Comparison of ENCODE assay signal across 11 cellular contexts in the genomic region with DNA sequence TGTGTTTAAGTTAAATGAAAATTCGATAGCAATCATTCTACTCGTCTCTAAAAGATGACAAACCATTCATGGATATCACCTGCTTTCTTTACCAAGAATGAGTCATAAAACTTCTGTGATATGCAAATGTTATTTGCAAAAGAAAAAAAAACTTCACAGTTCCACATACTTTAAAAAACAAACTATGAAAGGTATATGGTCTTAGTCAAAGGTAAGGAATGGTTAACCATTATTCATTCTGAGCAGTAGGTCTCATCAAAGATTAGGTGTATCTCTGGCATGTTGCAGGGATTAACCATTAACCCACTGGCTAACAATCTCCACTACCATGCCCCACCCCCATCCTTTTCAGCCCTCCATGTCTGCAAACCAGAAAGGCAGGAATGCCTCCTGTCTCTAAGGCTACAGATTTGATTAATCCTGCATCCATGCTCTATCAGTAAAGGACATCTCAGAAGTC. TPM values are rescaled to one million over a fixed set of nuclear protein-coding genes. Genes with fewer than 3 reads are reported as not detected.
DNase-seq lines count a peak whose midpoint lies in the region; ATAC-seq, FAIRE-seq and TF ChIP-seq lines count a peak whose summit lies in the region.
"Had no signal": no experiment of that assay in that cellular context is flagged by ENCODE, and none has a peak within 500 bp of the region (broad histone marks: within the 10 kb centered on the region; RNA-seq: fewer than 3 reads in every experiment).

No MANE protein-coding gene starts in this region.

- H3K27ac ChIP-seq in IMR-90 (ENCODE audit: insufficient read depth, low read length) (no peak overlapping the region), kidney (ENCODE audit: low read depth in 2 of 2, low read length in 2 of 2) (no peak overlapping the region)
- H3K27ac ChIP-seq: thoracic aorta had no signal

- no peak overlapping the region for H2AFZ ChIP-seq in IMR-90 (replicated peaks; ENCODE audit: low read length, poor library complexity)

- no peak overlapping the region for H2BK15ac ChIP-seq in IMR-90 (ENCODE audit: low read depth, low read length)

- DNase-seq in IMR-90, result no peak
- no peak for DNase-seq in kidney
- no peak for DNase-seq in activated CD4-positive, alpha-beta T cell treated with anti-CD3 and anti-CD28 coated beads for 1 hour
- no peak for DNase-seq in stimulated activated naive CD8-positive, alpha-beta T cell treated with anti-CD3 and anti-CD28 coated beads, Interleukin-15, Interleukin-2, amounts not matched to agents 100 U/mL and 50 U/mL, for 24 hours
- DNase-seq in amniotic stem cell (lab: John Stamatoyannopoulos, UW), result no peak
- DNase-seq in GM13977 (ENCODE audit: low spot score), result no peak
- DNase-seq: activated naive CD8-positive, alpha-beta T cell treated with anti-CD3 and anti-CD28 coated beads, Interleukin-2, amount 10 ng/mL, durations not matched to agents 7 days and 5 days had no signal

- BruUV-seq in IMR-90 (replicated peaks; lab: Mats Ljungman, UMichigan), result no TSS peak

- dilution Hi-C loops in IMR-90 (cut with HindIII; ENCODE audit: low sequenced_read_pairs, unreplicated experiment), result no loop called here

- POLR2A ChIA-PET in IMR-90 (lab: Charles Lee; ENCODE audit: unreplicated experiment), result no interaction called here

- ATAC-seq in GM18517 (IDR thresholded peaks at IDR 0.05; ENCODE audit: unreplicated experiment) (peak; percentile 88), GM21825 (IDR thresholded peaks at IDR 0.05; ENCODE audit: unreplicated experiment) (peak; percentile 85), IMR-90 (ENCODE audit: low read depth) (no peak)
- ATAC-seq in stimulated activated naive CD8-positive, alpha-beta T cell treated with anti-CD3 and anti-CD28 coated beads, Interleukin-15, Interleukin-2, amounts not matched to agents 100 U/mL and 50 U/mL, for 24 hours, result no peak

- no peak overlapping the region for H2BK5ac ChIP-seq in IMR-90 (ENCODE audit: low read depth, low read length, poor library complexity, severe bottlenecking)

- H3K27me3 ChIP-seq in IMR-90 (ENCODE audit: control insufficient read depth, insufficient read depth, low read length), result no peaks in the 10 kb centered on the region

- H3K9ac ChIP-seq in IMR-90 (ENCODE audit: low read depth, low read length), result no peak overlapping the region
- H3K9ac ChIP-seq in kidney (ENCODE audit: low read length in 2 of 2), result no peak overlapping the region

- H3K4me3 ChIP-seq in IMR-90 (ENCODE audit: insufficient read depth, low read depth, low read length), result no peak overlapping the region
- H3K4me3 ChIP-seq in kidney (ENCODE audit: low read length in 2 of 2), result peak overlapping the region; percentile 37 to 43
- H3K4me3 ChIP-seq: thoracic aorta had no signal

- WGBS in IMR-90 (ENCODE audit: extremely low coverage in 2 of 2, insufficient read length in 1 of 2), 2 experiments, result no CpG with 5 or more reads among the region's 2 CpGs

- no peak overlapping the region for H4K91ac ChIP-seq in IMR-90 (ENCODE audit: insufficient read depth, low read depth, low read length)

- H4K8ac ChIP-seq in IMR-90 (ENCODE audit: low read depth in 2 of 2, low read length in 2 of 2), result no peak overlapping the region

- H4K20me1 ChIP-seq in IMR-90 (ENCODE audit: insufficient read depth, low read length), result peaks cover 74% of the 10 kb centered on the region

- H3K79me1 ChIP-seq in IMR-90 (ENCODE audit: low read depth in 1 of 2, low read length in 2 of 2), result peaks cover 44 to 84% of the 10 kb centered on the region in 2 experiments

- H2BK120ac ChIP-seq in IMR-90 (ENCODE audit: low read depth, low read length), result no peak overlapping the region

- no peak overlapping the region for H3K14ac ChIP-seq in IMR-90 (replicated peaks; ENCODE audit: low read depth, low read length)

- in situ Hi-C loops in IMR-90 (cut with MboI; ENCODE audit: low sequenced_read_pairs) (no loop called here), GM13977 (cut with MboI; ENCODE audit: low pct_unique_long_range_greater_than_20kb, low sequenced_read_pairs, unreplicated experiment) (no loop called here)

- CTCF ChIA-PET in IMR-90 (lab: Yijun Ruan, JAX), result no interaction called here

- H3K9me3 ChIP-seq in IMR-90 (ENCODE audit: control insufficient read depth, insufficient read depth, low read length), result no peaks in the 10 kb centered on the region
- H3K9me3 ChIP-seq in kidney (ENCODE audit: control insufficient read depth in 1 of 2, low read length in 2 of 2), result no peaks in the 10 kb centered on the region
- H3K9me3 ChIP-seq: thoracic aorta had no signal

- H3K4me1 ChIP-seq in IMR-90 (ENCODE audit: control insufficient read depth, insufficient read depth, low read length) (0 out of 2 replicates have a peak, but pooled peaks cover 7% of the 10 kb centered on the region), kidney (ENCODE audit: control insufficient read depth in 1 of 2, insufficient read depth in 1 of 2, low read depth in 1 of 2, low read length in 2 of 2) (peaks cover 0 to 14% of the 10 kb centered on the region in 2 donors)

- no peak overlapping the region for H2BK20ac ChIP-seq in IMR-90 (ENCODE audit: low read depth, low read length)

- no peak for TF ChIP-seq RAD21 in IMR-90 (IDR thresholded peaks at IDR 0.05; ENCODE audit: low read length)

- no peak overlapping the region for H3K56ac ChIP-seq in IMR-90 (ENCODE audit: extremely low read depth, insufficient read depth, low read length)

- no peak overlapping the region for H3K23ac ChIP-seq in IMR-90 (ENCODE audit: low read depth, low read length)

- no peak overlapping the region for H2AK5ac ChIP-seq in IMR-90 (ENCODE audit: low read depth, low read length)

- no peak for TF ChIP-seq POLR2A in IMR-90 (IDR thresholded peaks at IDR 0.05; ENCODE audit: low read depth, low read length)

- peaks cover 6% of the 10 kb centered on the region for H3K9me1 ChIP-seq in IMR-90 (ENCODE audit: insufficient read depth, low read length)

- H3K36me3 ChIP-seq in IMR-90 (ENCODE audit: control insufficient read depth, insufficient read depth, low read length), result peaks cover 12% of the 10 kb centered on the region
- H3K36me3 ChIP-seq in kidney (ENCODE audit: control insufficient read depth in 1 of 2, insufficient read depth in 2 of 2, low read length in 2 of 2), result no peaks in the 10 kb centered on the region
- H3K36me3 ChIP-seq: thoracic aorta had no signal

- intact Hi-C loops in IMR-90 (cut with micrococcal nuclease), result no loop called here
- intact Hi-C loops in kidney (cut with DNase I), result no loop called here

- no peak overlapping the region for H3K4me2 ChIP-seq in IMR-90 (ENCODE audit: low read depth, low read length)

- no peak overlapping the region for H3K4ac ChIP-seq in IMR-90 (ENCODE audit: low read depth, low read length)

- H4K5ac ChIP-seq in IMR-90 (ENCODE audit: low read depth, low read length), result no peak overlapping the region

- FAIRE-seq in kidney (lab: Jason Lieb, UNC), result peak; percentile 47
- FAIRE-seq: HTR-8/SVneo had no signal

- H2AK9ac ChIP-seq in IMR-90 (replicated peaks; ENCODE audit: low read depth, low read length, poor library complexity), result no peak overlapping the region

- TF ChIP-seq CTCF in IMR-90 (conservative IDR thresholded peaks at IDR 0.05; ENCODE audit: low read depth, low read length) (no peak), kidney (IDR thresholded peaks at IDR 0.05; ENCODE audit: borderline replicate concordance, extremely low read depth, insufficient read depth) (no peak), GM13977 (IDR thresholded peaks at IDR 0.05; ENCODE audit: extremely low read depth, insufficient read depth, missing control alignments) (no peak)

- no peak overlapping the region for H3K18ac ChIP-seq in IMR-90 (ENCODE audit: low read depth, low read length)

TF ChIP-seq in IMR-90, 13 proteins besides CTCF, POLR2A, EP300 and RAD21:
- TF ChIP-seq, protein P1, sequence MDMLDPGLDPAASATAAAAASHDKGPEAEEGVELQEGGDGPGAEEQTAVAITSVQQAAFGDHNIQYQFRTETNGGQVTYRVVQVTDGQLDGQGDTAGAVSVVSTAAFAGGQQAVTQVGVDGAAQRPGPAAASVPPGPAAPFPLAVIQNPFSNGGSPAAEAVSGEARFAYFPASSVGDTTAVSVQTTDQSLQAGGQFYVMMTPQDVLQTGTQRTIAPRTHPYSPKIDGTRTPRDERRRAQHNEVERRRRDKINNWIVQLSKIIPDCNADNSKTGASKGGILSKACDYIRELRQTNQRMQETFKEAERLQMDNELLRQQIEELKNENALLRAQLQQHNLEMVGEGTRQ (IDR thresholded peaks at IDR 0.05; ENCODE audit: low read depth, low read length), result no peak
- TF ChIP-seq FOS (IDR thresholded peaks at IDR 0.05; ENCODE audit: low read depth, low read length) (0 out of 2 replicates have a peak, but pooled peaks have one; percentile 5), SMC3 (IDR thresholded peaks at IDR 0.05; ENCODE audit: low read depth, low read length) (no peak)

RNA-seq across cellular contexts. Expression of a gene that starts 44.4 kb away (rescaled TPM):
- 31.7 and 42.8 TPM in 2 replicates for total RNA-seq in IMR-90 (2012; rRNA removed)
- polyA plus RNA-seq in IMR-90 (2012; rRNA removed), result 21.5 and 21.8 TPM in 2 replicates
- polyA plus RNA-seq in IMR-90 (2012; cell fraction: cytosol; rRNA removed), result 7.4 and 16.9 TPM in 2 replicates
- 21.6 and 26.1 TPM in 2 replicates for polyA plus RNA-seq in IMR-90 (2012; cell fraction: nucleus; rRNA removed; ENCODE audit: low replicate concordance)
- total RNA-seq in kidney, result 87.2 TPM
- polyA plus RNA-seq in kidney (ENCODE audit: insufficient read depth, low read depth, low replicate concordance), result 5.1 TPM

Comparison
In these comparisons a context has a peak if more than half of its experiments do, and no peak if none do; other contexts are left out.
1. ATAC-seq: peak in GM18517 (single experiment) and GM21825 (single experiment); none in IMR-90 (single experiment) and stimulated activated naive CD8-positive, alpha-beta T cell treated with anti-CD3 and anti-CD28 coated beads, Interleukin-15, Interleukin-2, amounts not matched to agents 100 U/mL and 50 U/mL, for 24 hours (single experiment).